Comparison of ENCODE assay signal across 8 cellular contexts in the genomic region with DNA sequence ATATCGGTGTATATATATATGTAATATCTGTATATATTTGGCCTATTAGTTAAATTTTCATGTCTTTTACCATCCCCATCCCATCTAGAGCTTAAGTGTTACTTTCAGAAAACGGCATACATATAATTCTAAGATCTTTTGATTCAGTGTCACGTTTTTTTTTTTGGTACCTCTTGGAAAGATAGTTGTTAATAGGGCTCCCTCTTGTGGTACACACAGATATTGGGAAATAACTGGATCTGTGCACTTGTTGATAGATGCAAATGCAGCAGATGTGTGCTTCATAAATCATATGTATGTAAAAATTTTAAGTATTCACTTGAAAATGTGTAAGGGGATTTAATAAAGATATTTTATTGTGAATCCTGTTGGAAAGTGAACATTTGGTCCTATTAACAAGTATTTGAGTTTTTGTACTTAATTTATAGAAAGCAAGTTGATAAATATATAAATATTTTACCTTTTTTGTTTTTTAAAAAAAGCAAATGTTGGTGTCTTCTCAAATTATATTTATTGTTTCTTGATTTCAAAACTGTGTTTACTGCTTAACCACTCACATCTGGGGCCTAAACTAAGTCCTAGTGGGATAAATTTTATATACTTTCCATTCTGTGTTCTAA.
DNase-seq lines count a peak whose midpoint lies in the region; ATAC-seq, FAIRE-seq and TF ChIP-seq lines count a peak whose summit lies in the region.

No MANE protein-coding gene starts in this region.

- POLR2A ChIA-PET in BJ (lab: Charles Lee), result no interaction called here

- ATAC-seq in GM18520 (IDR thresholded peaks at IDR 0.05; ENCODE audit: unreplicated experiment), result peak; percentile 38
- ATAC-seq in GM21825 (IDR thresholded peaks at IDR 0.05; ENCODE audit: unreplicated experiment), result no peak

- dilution Hi-C loops in keratinocyte (cut with MboI; ENCODE audit: extremely low pct_ligation_motif_present, low sequenced_read_pairs), result loop anchor here (25.0 kb wide), 1 partner anchor 252 kb away; no protein-coding TSS in a partner anchor

- no peaks in the 10 kb centered on the region for H3K27me3 ChIP-seq in BJ (ENCODE audit: control insufficient read depth, insufficient read depth, low read length)
- no peaks in the 10 kb centered on the region for H3K27me3 ChIP-seq in breast epithelium
- no peaks in the 10 kb centered on the region for H3K27me3 ChIP-seq in keratinocyte (ENCODE audit: control insufficient read depth, extremely low read depth, insufficient read depth, low read length)
- H3K27me3 ChIP-seq in suprapubic skin, result no peaks in the 10 kb centered on the region

- H3K9me3 ChIP-seq in breast epithelium (no peaks in the 10 kb centered on the region), keratinocyte (ENCODE audit: control insufficient read depth, low read depth, low read length) (no peaks in the 10 kb centered on the region), suprapubic skin (no peaks in the 10 kb centered on the region)

- H3K4me3 ChIP-seq in BJ (ENCODE audit: low read depth, low read length), result no peak overlapping the region
- H3K4me3 ChIP-seq in breast epithelium, result no peak overlapping the region
- no peak overlapping the region for H3K4me3 ChIP-seq in keratinocyte (ENCODE audit: control insufficient read depth in 2 of 3, extremely low read depth in 1 of 3, insufficient read depth in 2 of 3, low read depth in 1 of 3, low read length in 3 of 3)
- H3K4me3 ChIP-seq in suprapubic skin, result no peak overlapping the region

- no peaks in the 10 kb centered on the region for H3K9me1 ChIP-seq in keratinocyte (ENCODE audit: control insufficient read depth, extremely low read depth, insufficient read depth, low read length)

- H3K79me2 ChIP-seq in keratinocyte (ENCODE audit: control insufficient read depth, insufficient read depth, low read length), result no peaks in the 10 kb centered on the region

- no peaks in the 10 kb centered on the region for H4K20me1 ChIP-seq in keratinocyte (ENCODE audit: control insufficient read depth, extremely low read depth, insufficient read depth, low read length)

- TF ChIP-seq EP300 in Ishikawa (IDR thresholded peaks at IDR 0.05; ENCODE audit: borderline replicate concordance) (no peak), suprapubic skin (IDR thresholded peaks at IDR 0.05) (no peak)

- H3K4me2 ChIP-seq in keratinocyte (ENCODE audit: control insufficient read depth, extremely low read depth, insufficient read depth, low read depth, low read length), result no peak overlapping the region

- TF ChIP-seq CTCF in BJ (IDR thresholded peaks at IDR 0.05; ENCODE audit: insufficient read depth, low read depth, low read length) (peak; percentile 67), breast epithelium (IDR thresholded peaks at IDR 0.05) (peak; percentile 61 to 85 (median 72)), keratinocyte (optimal IDR thresholded peaks at IDR 0.05 in 1 of 3, IDR thresholded peaks at IDR 0.05 in 1 of 3, conservative IDR thresholded peaks at IDR 0.05 in 1 of 3; ENCODE audit: extremely low read depth in 1 of 3, insufficient read depth in 2 of 3, low read length in 3 of 3) (peak in 2 of 3 experiments; percentile 50 to 52), suprapubic skin (IDR thresholded peaks at IDR 0.05) (peak; percentile 66 to 81)

- intact Hi-C loops in breast epithelium (cut with DNase I; ENCODE audit: low total_unique reads), result no loop called here

- CTCF ChIA-PET in BJ (lab: Yijun Ruan, JAX), result interaction anchor here (0.7 to 2.1 kb wide), 14 partner anchors 10 to 1716 kb away, joined by 3 to 8 read pairs (median 4); no protein-coding TSS in a partner anchor

- H3K4me1 ChIP-seq in breast epithelium, result no peaks in the 10 kb centered on the region
- H3K4me1 ChIP-seq in keratinocyte (ENCODE audit: control insufficient read depth, extremely low read depth, insufficient read depth, low read length), result no peaks in the 10 kb centered on the region
- no peaks in the 10 kb centered on the region for H3K4me1 ChIP-seq in suprapubic skin

- no peak for FAIRE-seq in keratinocyte (lab: Jason Lieb, UNC)

- DNase-seq in BJ (ENCODE audit: low read depth) (peak; percentile 38), NOMO-1 treated with DMSO at 0.1 percent for 48 hours (lab: John Stamatoyannopoulos, UW; ENCODE audit: unreplicated experiment) (peak; percentile 77), breast epithelium (ENCODE audit: low spot score in 2 of 2) (no peak), keratinocyte (ENCODE audit: low read depth, low spot score) (peak; percentile 33), suprapubic skin (ENCODE audit: low spot score in 2 of 2) (no peak)

- peak; percentile 78 for TF ChIP-seq RAD21 in Ishikawa (IDR thresholded peaks at IDR 0.05; ENCODE audit: low read depth)

- H3K27ac ChIP-seq in breast epithelium (no peak overlapping the region), keratinocyte (ENCODE audit: control insufficient read depth, insufficient read depth, low read length) (no peak overlapping the region), suprapubic skin (no peak overlapping the region)

- H2AFZ ChIP-seq in keratinocyte (ENCODE audit: control insufficient read depth, low read length), result no peak overlapping the region

- WGBS in suprapubic skin, result 32% methylated on average over 3 of the region's 3 CpGs

- H3K9ac ChIP-seq in keratinocyte (ENCODE audit: control insufficient read depth, extremely low read depth, insufficient read depth, low read length), result no peak overlapping the region

- TF ChIP-seq POLR2A in breast epithelium (IDR thresholded peaks at IDR 0.05), result no peak
- TF ChIP-seq POLR2A in suprapubic skin (IDR thresholded peaks at IDR 0.05), result no peak

- H3K36me3 ChIP-seq in BJ (ENCODE audit: control insufficient read depth, insufficient read depth, low read length) (peaks cover 2% of the 10 kb centered on the region), breast epithelium (no peaks in the 10 kb centered on the region), keratinocyte (ENCODE audit: control insufficient read depth in 2 of 2, extremely low read depth in 1 of 2, insufficient read depth in 2 of 2, low read length in 2 of 2) (peaks cover 0 to 5% of the 10 kb centered on the region in 2 experiments), suprapubic skin (peaks cover 44% of the 10 kb centered on the region)

TF ChIP-seq in Ishikawa, 13 proteins besides CTCF, POLR2A, EP300 and RAD21:
- TF ChIP-seq, protein P1, sequence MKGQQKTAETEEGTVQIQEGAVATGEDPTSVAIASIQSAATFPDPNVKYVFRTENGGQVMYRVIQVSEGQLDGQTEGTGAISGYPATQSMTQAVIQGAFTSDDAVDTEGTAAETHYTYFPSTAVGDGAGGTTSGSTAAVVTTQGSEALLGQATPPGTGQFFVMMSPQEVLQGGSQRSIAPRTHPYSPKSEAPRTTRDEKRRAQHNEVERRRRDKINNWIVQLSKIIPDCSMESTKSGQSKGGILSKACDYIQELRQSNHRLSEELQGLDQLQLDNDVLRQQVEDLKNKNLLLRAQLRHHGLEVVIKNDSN (IDR thresholded peaks at IDR 0.05), result no peak
- 0 out of 2 replicates have a peak, but pooled peaks have one; percentile 34 for TF ChIP-seq CEBPB (IDR thresholded peaks at IDR 0.05)
- no peak for TF ChIP-seq TAF1 (IDR thresholded peaks at IDR 0.05; ENCODE audit: low read depth)

Comparison
In these comparisons a context has a peak if more than half of its experiments do, and no peak if none do; other contexts are left out.
1. DNase-seq: peak in BJ (single experiment), NOMO-1 treated with DMSO at 0.1 percent for 48 hours (single experiment) and keratinocyte (single experiment); none in breast epithelium (0 of 2) and suprapubic skin (0 of 2).
2. Peak in every context shown above with its lines, with median percentiles within 50 percentile points of each other: CTCF ChIP-seq.